ENCODE assay signal across 11 cellular contexts in the genomic region with DNA sequence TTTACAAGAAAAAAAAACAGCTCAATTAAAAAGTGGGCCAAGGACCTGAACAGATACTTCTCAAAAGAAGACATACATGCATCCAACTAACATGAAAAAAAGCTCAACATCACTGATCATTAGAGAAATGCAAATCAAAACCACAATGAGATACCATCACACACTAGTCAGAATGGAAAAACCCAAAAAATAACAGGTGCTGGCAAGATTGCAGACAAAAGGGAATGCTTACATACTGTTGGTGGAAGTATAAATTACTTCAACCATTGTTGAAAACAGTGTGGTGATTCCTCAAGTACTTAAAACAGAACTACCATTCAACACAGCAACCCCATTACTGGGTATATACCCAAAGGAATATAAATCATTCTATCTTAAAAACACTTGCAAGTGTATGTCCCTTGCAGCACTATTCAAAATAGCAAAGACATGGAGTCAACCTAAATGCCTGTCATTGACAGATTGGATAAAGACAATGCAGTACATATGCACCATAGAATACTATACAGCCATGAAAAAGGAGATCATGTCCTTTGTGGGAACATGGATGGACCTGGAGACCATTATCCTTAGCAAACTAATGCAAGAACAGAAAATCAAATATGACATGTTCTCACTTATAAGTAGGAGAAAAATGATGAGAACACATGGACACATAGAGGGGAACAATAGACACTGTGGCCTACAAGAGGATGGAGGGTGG.
A peak's percentile ranks its signal among the peaks of the same experiment; 100 is the strongest.
DNase-seq lines count a peak whose midpoint lies in the region; ATAC-seq, FAIRE-seq and TF ChIP-seq lines count a peak whose summit lies in the region.
"Had no signal": no experiment of that assay in that cellular context is flagged by ENCODE, and none has a peak within 500 bp of the region (broad histone marks: within the 10 kb centered on the region; RNA-seq: fewer than 3 reads in every experiment).

No MANE protein-coding gene starts in this region.

- DNase-seq in H1 (ENCODE audit: low read depth in 1 of 2, low spot score in 2 of 2) (no peak), immature natural killer cell (no peak), T-cell (no peak), GDM1 (lab: John Stamatoyannopoulos, UW) (no peak), GM20000 (ENCODE audit: low spot score) (no peak)
- DNase-seq: spleen; stimulated activated CD8-positive, alpha-beta memory T cell treated with anti-CD3 and anti-CD28 coated beads, Interleukin-4, amount 100 ng/mL, for 48 hours had no signal

- ATAC-seq in GM18858 (IDR thresholded peaks at IDR 0.05; ENCODE audit: unreplicated experiment) (peak; percentile 77), GM21619 (IDR thresholded peaks at IDR 0.05; ENCODE audit: unreplicated experiment) (peak; percentile 84), HG03354 (IDR thresholded peaks at IDR 0.05; ENCODE audit: poor library complexity, severe bottlenecking, unreplicated experiment) (peak; percentile 89), T-cell (replicated peaks in 1 of 4) (no peak)

- no peak overlapping the region for H4K91ac ChIP-seq in H1 (replicated peaks; ENCODE audit: insufficient read length, low read length)

- H3K27ac Mint-ChIP-seq in immature natural killer cell (peak overlapping the region in 1 of 6 donors; percentile 23), T-cell (no peak overlapping the region)
- H3K27ac Mint-ChIP-seq: nephron had no signal

- no peak overlapping the region for H3K27ac ChIP-seq in H1 (ENCODE audit: low read depth, low read length)
- H3K27ac ChIP-seq: spleen had no signal

- H3K4me3 Mint-ChIP-seq in immature natural killer cell (no peak overlapping the region), T-cell (no peak overlapping the region)
- H3K4me3 Mint-ChIP-seq: nephron had no signal

- H3K18ac ChIP-seq in H1 (ENCODE audit: extremely low read depth, low read length) = no peak overlapping the region

- no peak for TF ChIP-seq POLR2A in H1 (IDR thresholded peaks at IDR 0.05; ENCODE audit: control extremely low read depth in 1 of 2, low read depth in 2 of 2, low read length in 2 of 2)

- no peak overlapping the region for H2BK15ac ChIP-seq in H1 (ENCODE audit: low read length)

- no peaks in the 10 kb centered on the region for H3K27me3 ChIP-seq in H1 (replicated peaks in 1 of 4; ENCODE audit: control insufficient read depth in 3 of 4, extremely low read depth in 1 of 4, insufficient read depth in 3 of 4, low read length in 3 of 4)
- H3K27me3 ChIP-seq: spleen had no signal

- H3K4me1 ChIP-seq in H1 (replicated peaks in 1 of 4; ENCODE audit: control insufficient read depth in 3 of 4, insufficient read depth in 4 of 4, low read length in 3 of 4) = 0 out of 7 replicates have a peak, but pooled peaks cover 0 to 2% (median 0%) of the 10 kb centered on the region in 4 experiments
- H3K4me1 ChIP-seq: spleen had no signal

- H3K4ac ChIP-seq in H1 (replicated peaks; ENCODE audit: insufficient read length, low read depth, low read length) = no peak overlapping the region

- H4K5ac ChIP-seq in H1 (ENCODE audit: insufficient read length, low read depth, low read length) = no peak overlapping the region

- H2BK20ac ChIP-seq in H1 (ENCODE audit: low read length) = no peak overlapping the region

- no peak overlapping the region for H2BK12ac ChIP-seq in H1 (ENCODE audit: low read depth, low read length)

- H3K27me3 Mint-ChIP-seq in immature natural killer cell (ENCODE audit: low read depth in 3 of 3) = peaks cover 0 to 1% (median 0%) of the 10 kb centered on the region in 3 donors
- no peaks in the 10 kb centered on the region for H3K27me3 Mint-ChIP-seq in T-cell

- no peak overlapping the region for H2AK5ac ChIP-seq in H1 (ENCODE audit: low read depth, low read length)

- no peaks in the 10 kb centered on the region for H3K23me2 ChIP-seq in H1 (ENCODE audit: low read depth, low read length)

- H3K79me2 ChIP-seq in H1 (ENCODE audit: control insufficient read depth in 1 of 2, insufficient read depth in 2 of 2, low read length in 2 of 2) = peaks cover 0 to 9% of the 10 kb centered on the region in 2 experiments; a peak in 2 of 4 replicates

- CTCF ChIA-PET in H1 (lab: Charles Lee; ENCODE audit: partially characterized antibody) = no interaction called here
- CTCF ChIA-PET in T-cell (lab: Charles Lee) = no interaction called here

- 0 out of 2 replicates have a peak, but pooled peaks cover 4% of the 10 kb centered on the region for H3K79me1 ChIP-seq in H1 (ENCODE audit: low read depth, low read length)

- no peak overlapping the region for H2BK5ac ChIP-seq in H1 (ENCODE audit: low read depth, low read length)

- H3K4me1 Mint-ChIP-seq in immature natural killer cell = peaks cover 14 to 24% of the 10 kb centered on the region in 2 donors
- peaks cover 25 to 28% (median 27%) of the 10 kb centered on the region in 3 donors for H3K4me1 Mint-ChIP-seq in T-cell
- H3K4me1 Mint-ChIP-seq: nephron had no signal

- no peak overlapping the region for H3K9ac ChIP-seq in H1 (replicated peaks in 1 of 4; ENCODE audit: extremely low read depth in 1 of 4, low read depth in 3 of 4, low read length in 3 of 4)

- no peak overlapping the region for H4K8ac ChIP-seq in H1 (ENCODE audit: extremely low read depth, insufficient read depth, low read length)

- no peak overlapping the region for H3K23ac ChIP-seq in H1 (ENCODE audit: insufficient read length)

- no peak overlapping the region for H2BK120ac ChIP-seq in H1 (replicated peaks; ENCODE audit: low read depth, low read length)

- no peak for TF ChIP-seq RAD21 in H1 (IDR thresholded peaks at IDR 0.05 in 1 of 2, conservative IDR thresholded peaks at IDR 0.05 in 1 of 2; ENCODE audit: low read depth in 2 of 2, low read length in 2 of 2)

- H3K9me3 Mint-ChIP-seq in immature natural killer cell = peaks cover 0 to 5% (median 3%) of the 10 kb centered on the region in 6 donors
- peaks cover 0 to 23% (median 13%) of the 10 kb centered on the region in 3 donors for H3K9me3 Mint-ChIP-seq in T-cell

- H3K4me3 ChIP-seq in H1 (ENCODE audit: extremely low read depth in 1 of 4, insufficient read depth in 2 of 4, low read depth in 3 of 4, low read length in 4 of 4) = no peak overlapping the region
- H3K4me3 ChIP-seq: spleen had no signal

- FAIRE-seq in H1 (lab: Jason Lieb, UNC) = no peak

- no peak overlapping the region for H3K4me2 ChIP-seq in H1 (ENCODE audit: insufficient read depth in 1 of 2, low read depth in 2 of 2, low read length in 2 of 2)

- H3K36me3 Mint-ChIP-seq in immature natural killer cell (peaks cover 10 to 12% (median 11%) of the 10 kb centered on the region in 3 donors), T-cell (peaks cover 52% of the 10 kb centered on the region)

- no peaks in the 10 kb centered on the region for H4K20me1 ChIP-seq in H1 (replicated peaks in 1 of 2; ENCODE audit: control insufficient read depth in 1 of 2, insufficient read depth in 2 of 2, low read length in 2 of 2)

- peaks cover 0 to 3% of the 10 kb centered on the region in 2 experiments; a peak in 1 of 4 replicates for H3K9me3 ChIP-seq in H1 (ENCODE audit: insufficient read depth in 2 of 2, low read depth in 1 of 2, low read length in 1 of 2)

- POLR2A ChIA-PET in H1 (lab: Charles Lee; ENCODE audit: partially characterized antibody) (no interaction called here), T-cell (lab: Charles Lee) (no interaction called here)

- no peaks in the 10 kb centered on the region for H3K36me3 ChIP-seq in H1 (ENCODE audit: control insufficient read depth in 2 of 4, insufficient read depth in 4 of 4, low read length in 3 of 4)
- H3K36me3 ChIP-seq: spleen had no signal

- no peak overlapping the region for H3K14ac ChIP-seq in H1 (ENCODE audit: insufficient read length)

- H3K56ac ChIP-seq in H1 (replicated peaks; ENCODE audit: insufficient read length, low read depth, low read length) = no peak overlapping the region

- no peak overlapping the region for H2AFZ ChIP-seq in H1 (ENCODE audit: low read length)

- no peak for TF ChIP-seq EP300 in H1 (IDR thresholded peaks at IDR 0.05; ENCODE audit: borderline replicate concordance in 1 of 2, low read depth in 2 of 2, low read length in 2 of 2)

- no peak for TF ChIP-seq CTCF in H1 (IDR thresholded peaks at IDR 0.05; ENCODE audit: control extremely low read depth in 1 of 3, insufficient read depth in 1 of 3, low read depth in 1 of 3, low read length in 3 of 3)
- TF ChIP-seq CTCF in GM20000 (IDR thresholded peaks at IDR 0.05; ENCODE audit: extremely low read depth, missing control alignments) = no peak

TF ChIP-seq in H1, 55 proteins besides CTCF, POLR2A, EP300 and RAD21:
- TF ChIP-seq KDM1A (IDR thresholded peaks at IDR 0.05; ENCODE audit: borderline replicate concordance, low read length) (0 out of 2 replicates have a peak, but pooled peaks have one; percentile 72), KDM4A (IDR thresholded peaks at IDR 0.05; ENCODE audit: low read depth, low read length, severe bottlenecking) (no peak)

Comparison
In these comparisons a context has a peak if more than half of its experiments do, and no peak if none do; other contexts are left out.
1. ATAC-seq: peak in GM18858 (single experiment), GM21619 (single experiment) and HG03354 (single experiment); none in T-cell (0 of 4).